ENCODE assay signal across 33 cellular contexts in the genomic region with DNA sequence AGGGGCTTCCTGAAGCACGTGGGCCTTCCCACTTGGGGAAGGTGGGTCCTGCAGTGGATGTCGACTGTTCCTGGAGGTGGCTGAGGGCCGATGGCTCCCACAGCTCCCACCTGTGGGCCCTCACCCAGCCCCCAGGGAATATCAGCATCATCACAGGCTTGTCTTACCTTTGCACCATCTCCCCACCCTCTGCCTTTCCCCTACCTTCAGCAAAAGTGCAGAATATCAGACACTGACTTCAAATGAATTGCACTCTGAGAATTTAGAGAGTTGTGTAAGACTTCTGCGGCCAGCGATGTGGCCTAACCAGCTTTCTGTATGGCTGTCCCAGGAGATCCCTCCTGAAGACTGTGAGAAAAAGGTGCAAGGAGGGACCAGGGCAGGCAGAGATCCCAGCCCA.
"Had no signal": no experiment of that assay in that cellular context is flagged by ENCODE, and none has a peak within 500 bp of the region (broad histone marks: within the 10 kb centered on the region; RNA-seq: fewer than 3 reads in every experiment).

No MANE protein-coding gene starts in this region.

- H3K27ac ChIP-seq: adrenal gland, body of pancreas, breast epithelium, cardiac muscle cell, colonic mucosa, foreskin keratinocyte, gastrocnemius medialis, heart right ventricle, WERI-Rb-1 had no signal

- H3K4me3 ChIP-seq: adrenal gland, body of pancreas, breast epithelium, cardiac muscle cell, colonic mucosa, gastrocnemius medialis, heart right ventricle had no signal

- H3K36me3 ChIP-seq: adrenal gland, breast epithelium, cardiac muscle cell, colonic mucosa, WERI-Rb-1 had no signal

- ATAC-seq: activated CD4-positive, CD25-positive, alpha-beta regulatory T cell treated with anti-CD3 and anti-CD28 coated beads, Interleukin-2, amount 50 U/mL, for 24 hours; activated CD8-positive, alpha-beta memory T cell treated with anti-CD3 and anti-CD28 coated beads, Interleukin-2, amount 10 ng/mL, durations not matched to agents 7 days and 5 days; activated CD8-positive, alpha-beta T cell treated with anti-CD3 and anti-CD28 coated beads, Interleukin-2, amount 10 ng/mL, durations not matched to agents 7 days and 5 days; activated naive CD8-positive, alpha-beta T cell treated with anti-CD3 and anti-CD28 coated beads, Interleukin-2, amount 50 U/mL, for 24 hours; activated T-cell treated with anti-CD3 and anti-CD28 coated beads, Interleukin-2, amount 50 U/mL, for 4 hours; body of pancreas; esophagus mucosa; foreskin keratinocyte; gastrocnemius medialis; heart right ventricle; T-helper 17 cell had no signal

- H3K4me3 Mint-ChIP-seq: activated B cell treated with CpG ODN at 0.5 μM for 24 hours; activated CD4-positive, alpha-beta memory T cell treated with anti-CD3 and anti-CD28 coated beads for 36 hours; activated CD4-positive, alpha-beta T cell treated with anti-CD3 and anti-CD28 coated beads, Interleukin-2, amount 10 ng/mL, durations not matched to agents 24 days and 14 days; activated CD8-positive, alpha-beta memory T cell treated with anti-CD3 and anti-CD28 coated beads, Interleukin-2, amount 10 ng/mL, durations not matched to agents 7 days and 5 days; activated CD8-positive, alpha-beta T cell treated with anti-CD3 and anti-CD28 coated beads, Interleukin-2, amount 10 ng/mL, durations not matched to agents 7 days and 5 days; activated naive CD4-positive, alpha-beta T cell treated with anti-CD3 and anti-CD28 coated beads for 36 hours; activated naive CD4-positive, alpha-beta T cell treated with anti-CD3 and anti-CD28 coated beads, Interleukin-2, amount 50 U/mL, for 24 hours; activated naive CD8-positive, alpha-beta T cell treated with anti-CD3 and anti-CD28 coated beads for 36 hours; activated naive CD8-positive, alpha-beta T cell treated with anti-CD3 and anti-CD28 coated beads, Interleukin-2, amount 50 U/mL, for 24 hours; activated T-cell treated with anti-CD3 and anti-CD28 coated beads, Interleukin-2, amount 50 U/mL, for 4 hours; endodermal cell; T-helper 17 cell; T-helper 2 cell treated with Interferon-gamma antibody and Interleukin-4, amounts not matched to agents 5 μg/mL and 100 μg/mL, for 36 hours had no signal

- H3K27ac Mint-ChIP-seq: activated B cell treated with CpG ODN at 0.5 μM for 24 hours; activated CD4-positive, alpha-beta memory T cell treated with anti-CD3 and anti-CD28 coated beads for 36 hours; activated CD4-positive, alpha-beta T cell treated with anti-CD3 and anti-CD28 coated beads, Interleukin-2, amount 10 ng/mL, durations not matched to agents 24 days and 14 days; activated CD8-positive, alpha-beta memory T cell treated with anti-CD3 and anti-CD28 coated beads, Interleukin-2, amount 10 ng/mL, durations not matched to agents 7 days and 5 days; activated CD8-positive, alpha-beta T cell treated with anti-CD3 and anti-CD28 coated beads, Interleukin-2, amount 10 ng/mL, durations not matched to agents 7 days and 5 days; activated naive CD4-positive, alpha-beta T cell treated with anti-CD3 and anti-CD28 coated beads for 36 hours; activated naive CD4-positive, alpha-beta T cell treated with anti-CD3 and anti-CD28 coated beads, Interleukin-2, amount 50 U/mL, for 24 hours; activated naive CD8-positive, alpha-beta T cell treated with anti-CD3 and anti-CD28 coated beads for 36 hours; activated naive CD8-positive, alpha-beta T cell treated with anti-CD3 and anti-CD28 coated beads, Interleukin-2, amount 50 U/mL, for 24 hours; activated T-helper 2 cell treated with anti-CD3 and anti-CD28 coated beads, Interferon-gamma antibody, Interleukin-2, Interleukin-4, amounts not matched to agents 10 μg/mL and 5 μg/mL and 100 μg/mL, durations not matched to agents 14 hours and 24 hours and 36 hours; endodermal cell; T-helper 2 cell treated with Interferon-gamma antibody and Interleukin-4, amounts not matched to agents 5 μg/mL and 100 μg/mL, for 36 hours had no signal

- H3K27me3 ChIP-seq: adrenal gland, body of pancreas, breast epithelium, cardiac muscle cell, colonic mucosa, foreskin keratinocyte, gastrocnemius medialis, heart right ventricle had no signal

- DNase-seq: activated B cell treated with CpG ODN at 0.5 μM for 24 hours; activated CD4-positive, alpha-beta memory T cell treated with anti-CD3 and anti-CD28 coated beads for 36 hours; activated CD4-positive, alpha-beta T cell treated with anti-CD3 and anti-CD28 coated beads, Interleukin-2, amount 10 ng/mL, durations not matched to agents 24 days and 14 days; activated CD8-positive, alpha-beta memory T cell treated with anti-CD3 and anti-CD28 coated beads, Interleukin-2, amount 10 ng/mL, durations not matched to agents 7 days and 5 days; activated CD8-positive, alpha-beta memory T cell treated with anti-CD3 and anti-CD28 coated beads, Interleukin-2, amount 50 U/mL, for 4 hours; activated CD8-positive, alpha-beta T cell treated with anti-CD3 and anti-CD28 coated beads, Interleukin-2, amount 10 ng/mL, durations not matched to agents 7 days and 5 days; activated effector memory CD4-positive, alpha-beta T cell treated with anti-CD3 and anti-CD28 coated beads, Interleukin-2, amount 50 U/mL, for 16 hours; activated naive CD4-positive, alpha-beta T cell treated with anti-CD3 and anti-CD28 coated beads for 36 hours; activated naive CD8-positive, alpha-beta T cell treated with anti-CD3 and anti-CD28 coated beads for 36 hours; activated naive CD8-positive, alpha-beta T cell treated with anti-CD3 and anti-CD28 coated beads, Interleukin-2, amount 50 U/mL, for 24 hours; activated T-cell treated with anti-CD3 and anti-CD28 coated beads, Interleukin-2, amount 50 U/mL, for 4 hours; adrenal gland; aorta; body of pancreas; central memory CD4-positive, alpha-beta T cell; cerebellar nuclear complex; colonic mucosa; effector CD8-positive, alpha-beta T cell; endodermal cell; foreskin keratinocyte; gastrocnemius medialis; heart right ventricle; T-helper 1 cell; T-helper 17 cell; T1000; WERI-Rb-1 had no signal

- H3K9me3 Mint-ChIP-seq: activated B cell treated with CpG ODN at 0.5 μM for 24 hours; activated CD4-positive, alpha-beta memory T cell treated with anti-CD3 and anti-CD28 coated beads for 36 hours; activated CD4-positive, alpha-beta T cell treated with anti-CD3 and anti-CD28 coated beads, Interleukin-2, amount 10 ng/mL, durations not matched to agents 24 days and 14 days; activated naive CD4-positive, alpha-beta T cell treated with anti-CD3 and anti-CD28 coated beads for 36 hours; activated naive CD4-positive, alpha-beta T cell treated with anti-CD3 and anti-CD28 coated beads, Interleukin-2, amount 50 U/mL, for 24 hours; activated naive CD8-positive, alpha-beta T cell treated with anti-CD3 and anti-CD28 coated beads for 36 hours; activated naive CD8-positive, alpha-beta T cell treated with anti-CD3 and anti-CD28 coated beads, Interleukin-2, amount 50 U/mL, for 24 hours; activated T-cell treated with anti-CD3 and anti-CD28 coated beads, Interleukin-2, amount 50 U/mL, for 4 hours; activated T-helper 2 cell treated with anti-CD3 and anti-CD28 coated beads, Interferon-gamma antibody, Interleukin-2, Interleukin-4, amounts not matched to agents 10 μg/mL and 5 μg/mL and 100 μg/mL, durations not matched to agents 14 hours and 24 hours and 36 hours; endodermal cell; T-helper 2 cell treated with Interferon-gamma antibody and Interleukin-4, amounts not matched to agents 5 μg/mL and 100 μg/mL, for 36 hours had no signal

- H3K27me3 Mint-ChIP-seq: activated B cell treated with CpG ODN at 0.5 μM for 24 hours; activated CD4-positive, alpha-beta memory T cell treated with anti-CD3 and anti-CD28 coated beads for 36 hours; activated CD4-positive, alpha-beta T cell treated with anti-CD3 and anti-CD28 coated beads, Interleukin-2, amount 10 ng/mL, durations not matched to agents 24 days and 14 days; activated CD8-positive, alpha-beta memory T cell treated with anti-CD3 and anti-CD28 coated beads, Interleukin-2, amount 10 ng/mL, durations not matched to agents 7 days and 5 days; activated naive CD4-positive, alpha-beta T cell treated with anti-CD3 and anti-CD28 coated beads, Interleukin-2, amount 50 U/mL, for 24 hours; activated naive CD8-positive, alpha-beta T cell treated with anti-CD3 and anti-CD28 coated beads for 36 hours; activated naive CD8-positive, alpha-beta T cell treated with anti-CD3 and anti-CD28 coated beads, Interleukin-2, amount 50 U/mL, for 24 hours; T-helper 17 cell had no signal

- H3K4me1 ChIP-seq: adrenal gland, colonic mucosa had no signal

- H3K36me3 Mint-ChIP-seq: activated CD4-positive, alpha-beta memory T cell treated with anti-CD3 and anti-CD28 coated beads for 36 hours; activated CD8-positive, alpha-beta memory T cell treated with anti-CD3 and anti-CD28 coated beads, Interleukin-2, amount 10 ng/mL, durations not matched to agents 7 days and 5 days; activated naive CD8-positive, alpha-beta T cell treated with anti-CD3 and anti-CD28 coated beads for 36 hours had no signal

- H3K9me3 ChIP-seq: adrenal gland, body of pancreas, breast epithelium, colonic mucosa, gastrocnemius medialis, heart right ventricle had no signal
